8 cellular contexts compared by ENCODE assay signal in genomic region chr12:121499929-121500793, GRCh38.
DNase-seq lines count a peak whose midpoint lies in the region; ATAC-seq and TF ChIP-seq lines count a peak whose summit lies in the region.

No MANE protein-coding gene starts in this region.

- DNase-seq in AG08395 (ENCODE audit: low spot score) (peak; percentile 93), NCI-H226 (peak; percentile 35), right lobe of liver (peak; percentile 71 to 80 (median 80))
- DNase-seq in activated CD4-positive, alpha-beta T cell treated with anti-CD3 and anti-CD28 coated beads for 48 hours: peak; percentile 80
- DNase-seq in stimulated activated CD4-positive, alpha-beta T cell treated with anti-CD3 and anti-CD28 coated beads, Interleukin-2, amount 100 ng/mL, for 48 hours: peak; percentile 68 to 74

- H3K4me3 ChIP-seq in right lobe of liver: peak overlapping the region in 1 of 3 donors; percentile 18

- 24% methylated on average over 13 of the region's 21 CpGs for whole genome bisulfite sequencing in right lobe of liver (ENCODE audit: insufficient coverage, low coverage, low lambda C conversion rate, missing lambda C conversion rate)

- TF ChIP-seq POLR2A in right lobe of liver (IDR thresholded peaks at IDR 0.05): no peak

- intact Hi-C loops in right lobe of liver (cut with DNase I): loop anchor here (10.0 kb wide), 4 partner anchors 55 to 175 kb away; partner anchors contain the start of gene ORAI1 (in 1 of the 2)

- peak; percentile 56 for ATAC-seq in GM21723 (IDR thresholded peaks at IDR 0.05; ENCODE audit: unreplicated experiment)
- peak; percentile 86 to 95 (median 88) for ATAC-seq in right lobe of liver
- ATAC-seq in GM18907 (IDR thresholded peaks at IDR 0.05; ENCODE audit: unreplicated experiment): no peak

- H3K9me3 ChIP-seq in right lobe of liver: no peaks in the 10 kb centered on the region

- H3K27me3 ChIP-seq in right lobe of liver: no peaks in the 10 kb centered on the region

- peak; percentile 79 to 100 (median 99) for TF ChIP-seq CTCF in right lobe of liver (IDR thresholded peaks at IDR 0.05)

- H3K36me3 ChIP-seq in right lobe of liver: no peaks in the 10 kb centered on the region

- H3K27ac ChIP-seq in cingulate gyrus (ENCODE audit: low read depth, low read length) (peak overlapping the region; percentile 51), right lobe of liver (peak overlapping the region in 2 of 3 donors; percentile 17 to 24)

- H3K4me1 ChIP-seq in right lobe of liver: peaks cover 0 to 18% (median 2%) of the 10 kb centered on the region in 4 donors

Comparison
In these comparisons a context has a peak if more than half of its experiments do, and no peak if none do; other contexts are left out.
1. DNase-seq: peak in every context shown above with its lines; median percentile 93 in AG08395; 80 in activated CD4-positive, alpha-beta T cell treated with anti-CD3 and anti-CD28 coated beads for 48 hours; 80 in right lobe of liver; 71 in stimulated activated CD4-positive, alpha-beta T cell treated with anti-CD3 and anti-CD28 coated beads, Interleukin-2, amount 100 ng/mL, for 48 hours; 35 in NCI-H226.